1 cellular context compared by ENCODE assay signal in genomic region chr3:79113821-79114220, GRCh38.
TF ChIP-seq lines count a peak whose summit lies in the region.

No MANE protein-coding gene starts in this region.

TF ChIP-seq in IMR-90, 13 proteins besides CTCF, POLR2A, EP300 and RAD21 (continued from another document):
- TF ChIP-seq NFE2L2 (IDR thresholded peaks at IDR 0.05; ENCODE audit: low read depth, low read length) (no peak), MAFK (IDR thresholded peaks at IDR 0.05; ENCODE audit: low read depth, low read length) (no peak), ELK1 (IDR thresholded peaks at IDR 0.05; ENCODE audit: borderline replicate concordance, low read depth, low read length) (no peak)
